9 cellular contexts compared by ENCODE assay signal in genomic region chr3:183638092-183638644, GRCh38. TPM values are rescaled to one million over a fixed set of nuclear protein-coding genes. Genes with fewer than 3 reads are reported as not detected.
A peak's percentile ranks its signal among the peaks of the same experiment; 100 is the strongest.
DNase-seq lines count a peak whose midpoint lies in the region; ATAC-seq and TF ChIP-seq lines count a peak whose summit lies in the region.
"Had no signal": no experiment of that assay in that cellular context is flagged by ENCODE, and none has a peak within 500 bp of the region (broad histone marks: within the 10 kb centered on the region; RNA-seq: fewer than 3 reads in every experiment).

No MANE protein-coding gene starts in this region.

- POLR2A ChIA-PET in activated CD8-positive, alpha-beta T cell treated with anti-CD3 and anti-CD28 coated beads for 36 hours (lab: Charles Lee): interaction anchor here (1.0 to 5.3 kb wide), 2 partner anchors 59 to 88 kb away, joined by 3 to 42 read pairs; partner anchors contain the start of gene YEATS2

- in situ Hi-C loops in transverse colon (cut with MboI; ENCODE audit: low pct_ligation_motif_present in 1 of 4, low pct_unique_long_range_greater_than_20kb in 1 of 4, low sequenced_read_pairs in 3 of 4): no loop called here

- H3K27ac ChIP-seq in heart left ventricle (peak overlapping the region in 11 of 12 donors; percentile 91 to 100 (median 99)), transverse colon (peak overlapping the region; percentile 96 to 100 (median 99)), body of pancreas (peak overlapping the region in 1 of 4 donors; percentile 98)

- H3K9me3 Mint-ChIP-seq in activated CD8-positive, alpha-beta T cell treated with anti-CD3 and anti-CD28 coated beads for 36 hours: no peaks in the 10 kb centered on the region

- TF ChIP-seq EP300 in transverse colon (IDR thresholded peaks at IDR 0.05; ENCODE audit: low read depth): no peak

- H3K36me3 ChIP-seq in heart left ventricle (peaks cover 0 to 13% (median 0%) of the 10 kb centered on the region in 9 donors), transverse colon (no peaks in the 10 kb centered on the region), body of pancreas (replicated peaks in 1 of 2; ENCODE audit: insufficient read depth in 1 of 2, low read depth in 2 of 2) (no peaks in the 10 kb centered on the region)

- no peaks in the 10 kb centered on the region for H3K9me3 ChIP-seq in heart left ventricle
- no peaks in the 10 kb centered on the region for H3K9me3 ChIP-seq in transverse colon
- H3K9me3 ChIP-seq in body of pancreas: no peaks in the 10 kb centered on the region

- H3K27me3 ChIP-seq in heart left ventricle (no peaks in the 10 kb centered on the region), transverse colon (no peaks in the 10 kb centered on the region), body of pancreas (no peaks in the 10 kb centered on the region)

- ATAC-seq in heart left ventricle: no peak
- ATAC-seq in activated CD8-positive, alpha-beta T cell treated with anti-CD3 and anti-CD28 coated beads for 36 hours: no peak
- ATAC-seq in HG03354 (IDR thresholded peaks at IDR 0.05; ENCODE audit: poor library complexity, severe bottlenecking, unreplicated experiment): no peak
- ATAC-seq in body of pancreas: no peak
- ATAC-seq in GM19463 (IDR thresholded peaks at IDR 0.05; ENCODE audit: unreplicated experiment): no peak

- no peaks in the 10 kb centered on the region for H3K36me3 Mint-ChIP-seq in activated CD8-positive, alpha-beta T cell treated with anti-CD3 and anti-CD28 coated beads for 36 hours (ENCODE audit: low read depth)

- intact Hi-C loops in heart left ventricle (cut with DNase I) (loop anchor here in 6 of 10 donors (5.0 to 10.0 kb wide), 6 partner anchors 56 to 543 kb away; partner anchors contain the start of genes YEATS2 (in 2 of the 6) and MCCC1 (in 1 of the 6)), cardiac septum (cut with DNase I) (no loop called here), transverse colon (cut with DNase I; ENCODE audit: low total_unique reads) (no loop called here), body of pancreas (cut with DNase I) (no loop called here)
- intact Hi-C loops in activated CD8-positive, alpha-beta T cell treated with anti-CD3 and anti-CD28 coated beads for 36 hours (cut with micrococcal nuclease): loop anchor here (5.0 kb wide), 2 partner anchors 81 to 171 kb away; partner anchors contain the start of gene KLHL6

- 32 to 46% (median 37%) methylated on average over 5 of the region's 5 CpGs for WGBS in heart left ventricle, 4 donors
- WGBS in transverse colon (ENCODE audit: low coverage in 1 of 2), 2 donors: 45 to 49% methylated on average over 4 to 5 of the region's 5 CpGs
- 51 to 52% methylated on average over 5 of the region's 5 CpGs for WGBS in body of pancreas, 2 donors

- H3K4me1 ChIP-seq in heart left ventricle (peaks cover 0 to 56% (median 33%) of the 10 kb centered on the region in 12 donors), transverse colon (peaks cover 16 to 39% (median 22%) of the 10 kb centered on the region in 4 donors), body of pancreas (peaks cover 36% of the 10 kb centered on the region)

- CTCF ChIA-PET in activated CD8-positive, alpha-beta T cell treated with anti-CD3 and anti-CD28 coated beads for 36 hours (lab: Charles Lee): interaction anchor here (1.1 to 3.4 kb wide), 2 partner anchors 60 to 129 kb away, joined by 3 to 15 read pairs; partner anchors contain the start of gene YEATS2

- H3K27me3 Mint-ChIP-seq in activated CD8-positive, alpha-beta T cell treated with anti-CD3 and anti-CD28 coated beads for 36 hours: no peaks in the 10 kb centered on the region

- H3K4me3 ChIP-seq in heart left ventricle: peak overlapping the region in 8 of 12 donors; percentile 87 to 100 (median 93)
- peak overlapping the region in 1 of 4 donors; percentile 76 for H3K4me3 ChIP-seq in transverse colon
- H3K4me3 ChIP-seq in body of pancreas: no peak overlapping the region

- TF ChIP-seq CTCF in heart left ventricle (IDR thresholded peaks at IDR 0.05) (no peak), transverse colon (IDR thresholded peaks at IDR 0.05) (no peak), body of pancreas (IDR thresholded peaks at IDR 0.05) (no peak)
- TF ChIP-seq CTCF in activated CD8-positive, alpha-beta T cell treated with anti-CD3 and anti-CD28 coated beads for 36 hours (IDR thresholded peaks at IDR 0.05): no peak

- peak overlapping the region; percentile 87 for H3K4me3 Mint-ChIP-seq in activated CD8-positive, alpha-beta T cell treated with anti-CD3 and anti-CD28 coated beads for 36 hours

- peak overlapping the region; percentile 94 for H3K27ac Mint-ChIP-seq in activated CD8-positive, alpha-beta T cell treated with anti-CD3 and anti-CD28 coated beads for 36 hours

- peaks cover 44% of the 10 kb centered on the region for H3K4me1 Mint-ChIP-seq in activated CD8-positive, alpha-beta T cell treated with anti-CD3 and anti-CD28 coated beads for 36 hours (ENCODE audit: low read depth)

- no peak for DNase-seq in heart left ventricle
- DNase-seq in cardiac septum (ENCODE audit: low spot score): no peak
- no peak for DNase-seq in activated CD8-positive, alpha-beta T cell treated with anti-CD3 and anti-CD28 coated beads for 36 hours
- peak; percentile 53 for DNase-seq in left kidney (ENCODE audit: low read depth, low spot score)
- DNase-seq in transverse colon: no peak
- DNase-seq in body of pancreas: no peak
- DNase-seq: retina had no signal

- no peak for TF ChIP-seq POLR2A in heart left ventricle (IDR thresholded peaks at IDR 0.05)
- TF ChIP-seq POLR2A in transverse colon (IDR thresholded peaks at IDR 0.05): no peak
- TF ChIP-seq POLR2A in body of pancreas (IDR thresholded peaks at IDR 0.05): no peak

RNA-seq across cellular contexts. Expression of gene KLHL24, which starts 2.7 kb away (rescaled TPM):
- total RNA-seq in heart left ventricle: 100 to 1,000 TPM; 118 to 275 (median 200) TPM
- 10 to 100 TPM; 16.5 to 35.8 TPM for polyA plus RNA-seq in heart left ventricle
- 134 TPM for total RNA-seq in cardiac septum
- total RNA-seq in activated CD8-positive, alpha-beta T cell treated with anti-CD3 and anti-CD28 coated beads for 36 hours: 10 to 100 TPM; 10.5 to 10.8 TPM
- total RNA-seq in transverse colon: 100 to 1,000 TPM in 1 of 4 donors, 10 to 100 TPM in 3; 28.4 to 108 (median 65.4) TPM
- 10 to 100 TPM; 22.7 to 46.2 TPM for total RNA-seq in body of pancreas

RNA-seq across cellular contexts. Expression of gene YEATS2, which starts 59.4 kb away (rescaled TPM):
- total RNA-seq in heart left ventricle (10 to 100 TPM in 5 of 9 donors, 1 to 10 TPM in 4; 6.9 to 21.2 (median 11.7) TPM), cardiac septum (15.5 TPM), transverse colon (10 to 100 TPM; 10.1 to 23.2 (median 16.1) TPM), body of pancreas (10 to 100 TPM; 12.5 to 13.8 TPM)
- polyA plus RNA-seq in heart left ventricle: 1 to 10 TPM; 3.2 to 8.8 TPM
- 10 to 100 TPM; 65.0 to 67.7 TPM for total RNA-seq in activated CD8-positive, alpha-beta T cell treated with anti-CD3 and anti-CD28 coated beads for 36 hours

Comparison
In these comparisons a context has a peak if more than half of its experiments do, and no peak if none do; other contexts are left out.
1. intact Hi-C loops: an anchor here in heart left ventricle (5.0 to 10.0 kb wide) and activated CD8-positive, alpha-beta T cell treated with anti-CD3 and anti-CD28 coated beads for 36 hours (5.0 kb wide); none called in cardiac septum, transverse colon and body of pancreas.
2. H3K4me3 ChIP-seq: peak in heart left ventricle (8 of 12); none in body of pancreas (0 of 2).